8 cellular contexts compared by ENCODE assay signal in genomic region chr5:180494060-180494509, GRCh38.
DNase-seq lines count a peak whose midpoint lies in the region; ATAC-seq and TF ChIP-seq lines count a peak whose summit lies in the region.

TSS of gene CNOT6 (plus strand) at chr5:180494379. CDS start at chr5:180529277, 34,898 bp downstream.

- in situ Hi-C loops in astrocyte of the spinal cord (cut with HindIII; ENCODE audit: low sequenced_read_pairs), result no loop called here

- H3K4me3 ChIP-seq in astrocyte of the spinal cord (ENCODE audit: low read depth, low read length), result peak within 1 kb of the TSS; percentile 77

- ATAC-seq in GM18517 (IDR thresholded peaks at IDR 0.05; ENCODE audit: unreplicated experiment) (peak; percentile 80), HG03039 (IDR thresholded peaks at IDR 0.05; ENCODE audit: unreplicated experiment) (peak; percentile 82)

- no peak for TF ChIP-seq CTCF in astrocyte of the spinal cord (IDR thresholded peaks at IDR 0.05; ENCODE audit: low read depth, low read length)

- peak; percentile 91 to 94 for DNase-seq in NCI-H2081 (lab: John Stamatoyannopoulos, UW)
- DNase-seq in T1000 (lab: John Stamatoyannopoulos, UW), result peak; percentile 90
- peak; percentile 96 for DNase-seq in astrocyte of the spinal cord (ENCODE audit: low read depth, low spot score)
- DNase-seq in hippocampal formation (lab: John Stamatoyannopoulos, UW), result peak; percentile 92 to 93
- peak; percentile 97 for DNase-seq in retina
- DNase-seq in OCI-M2 (lab: John Stamatoyannopoulos, UW; ENCODE audit: unreplicated experiment), result no peak
